In the genomic region with DNA sequence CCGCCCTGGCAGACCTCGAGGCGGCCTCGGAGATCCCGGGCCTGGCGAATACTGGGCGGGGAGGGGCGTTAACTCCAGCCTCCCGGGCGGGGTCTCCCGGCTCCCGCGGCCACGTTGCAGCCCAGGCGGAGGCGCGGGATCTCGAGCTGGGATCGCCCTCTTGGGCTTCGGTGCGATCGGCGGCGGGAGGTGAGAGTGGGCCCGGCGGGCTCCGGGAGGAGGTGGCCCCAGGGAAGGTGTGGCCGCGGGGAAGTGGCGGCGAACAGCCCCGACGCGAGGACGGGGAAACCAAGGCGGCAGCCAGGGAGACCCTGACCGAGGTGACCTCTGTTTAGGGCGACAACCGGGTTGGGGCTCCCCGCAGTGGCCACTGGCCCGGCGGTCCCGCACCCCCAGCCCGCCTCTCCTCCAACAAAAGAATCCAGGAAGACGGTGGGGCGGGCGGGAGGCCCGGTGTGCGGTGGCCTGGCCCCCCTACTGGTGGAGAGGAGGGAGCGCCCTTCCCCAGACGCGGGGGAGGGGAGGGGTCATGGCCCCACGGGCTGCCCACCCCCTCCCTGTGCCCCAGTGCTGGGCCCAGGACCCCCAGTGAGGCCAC, we compare ENCODE assay signal across 8 cellular contexts. TPM values are rescaled to one million over a fixed set of nuclear protein-coding genes. Genes with fewer than 3 reads are reported as not detected.
A peak's percentile ranks its signal among the peaks of the same experiment; 100 is the strongest.
DNase-seq lines count a peak whose midpoint lies in the region; ATAC-seq and TF ChIP-seq lines count a peak whose summit lies in the region.

PHETA2 (plus strand) TSS at position 96 of the 598 bp plus-strand sequence. CDS start 3,046 bp downstream, outside the sequence.

- H3K27me3 Mint-ChIP-seq in T-helper 2 cell treated with Interferon-gamma antibody and Interleukin-4, amounts not matched to agents 5 μg/mL and 100 μg/mL, for 36 hours (ENCODE audit: low read depth): no peaks in the 10 kb centered on the region
- H3K27me3 Mint-ChIP-seq in chondrocyte (ENCODE audit: low read depth): no peaks in the 10 kb centered on the region

- 4% methylated on average over 4 of the region's 53 CpGs for WGBS in right lobe of liver (ENCODE audit: insufficient coverage, low coverage, low lambda C conversion rate, missing lambda C conversion rate)

- H3K9me3 Mint-ChIP-seq in T-helper 2 cell treated with Interferon-gamma antibody and Interleukin-4, amounts not matched to agents 5 μg/mL and 100 μg/mL, for 36 hours: no peaks in the 10 kb centered on the region
- H3K9me3 Mint-ChIP-seq in chondrocyte (ENCODE audit: low read depth): no peaks in the 10 kb centered on the region

- peaks cover 0 to 23% (median 2%) of the 10 kb centered on the region in 4 donors for H3K4me1 ChIP-seq in right lobe of liver

- TF ChIP-seq POLR2A in right lobe of liver (IDR thresholded peaks at IDR 0.05): no peak

- peaks cover 38% of the 10 kb centered on the region for H3K4me1 Mint-ChIP-seq in T-helper 2 cell treated with Interferon-gamma antibody and Interleukin-4, amounts not matched to agents 5 μg/mL and 100 μg/mL, for 36 hours (ENCODE audit: low read depth)
- peaks cover 25% of the 10 kb centered on the region for H3K4me1 Mint-ChIP-seq in chondrocyte (ENCODE audit: low read depth)

- intact Hi-C loops in right lobe of liver (cut with DNase I): no loop called here

- no peaks in the 10 kb centered on the region for H3K27me3 ChIP-seq in right lobe of liver

- peak within 1 kb of the TSS; percentile 39 to 50 (median 49) for H3K4me3 ChIP-seq in right lobe of liver

- peak within 1 kb of the TSS; percentile 56 to 88 (median 73) for H3K27ac ChIP-seq in right lobe of liver

- no peaks in the 10 kb centered on the region for H3K9me3 ChIP-seq in right lobe of liver

- TF ChIP-seq CTCF in chondrocyte (IDR thresholded peaks at IDR 0.05): peak; percentile 34
- TF ChIP-seq CTCF in right lobe of liver (IDR thresholded peaks at IDR 0.05): peak in 3 of 4 donors; percentile 15 to 21 (median 15)

- peak within 1 kb of the TSS; percentile 76 for H3K4me3 Mint-ChIP-seq in T-helper 2 cell treated with Interferon-gamma antibody and Interleukin-4, amounts not matched to agents 5 μg/mL and 100 μg/mL, for 36 hours
- peak within 1 kb of the TSS; percentile 10 for H3K4me3 Mint-ChIP-seq in chondrocyte (ENCODE audit: unreplicated experiment)

- H3K36me3 ChIP-seq in right lobe of liver: no peaks in the 10 kb centered on the region

- peak within 1 kb of the TSS; percentile 79 for H3K27ac Mint-ChIP-seq in T-helper 2 cell treated with Interferon-gamma antibody and Interleukin-4, amounts not matched to agents 5 μg/mL and 100 μg/mL, for 36 hours
- no peak within 1 kb of the TSS for H3K27ac Mint-ChIP-seq in chondrocyte (ENCODE audit: unreplicated experiment)

- DNase-seq in ELF-1 (ENCODE audit: low read depth, low spot score) (peak; percentile 56), chondrocyte (ENCODE audit: low spot score) (no peak), right lobe of liver (peak in 2 of 3 donors; percentile 47 to 53)
- DNase-seq in T-helper 2 cell treated with Interferon-gamma antibody and Interleukin-4, amounts not matched to agents 5 μg/mL and 100 μg/mL, for 36 hours (ENCODE audit: low spot score): peak; percentile 52
- DNase-seq in stimulated activated CD8-positive, alpha-beta memory T cell treated with anti-CD3 and anti-CD28 coated beads, Interleukin-4, amount 100 ng/mL, for 48 hours: peak; percentile 69

- no peaks in the 10 kb centered on the region for H3K36me3 Mint-ChIP-seq in T-helper 2 cell treated with Interferon-gamma antibody and Interleukin-4, amounts not matched to agents 5 μg/mL and 100 μg/mL, for 36 hours (ENCODE audit: low read depth)
- H3K36me3 Mint-ChIP-seq in chondrocyte (ENCODE audit: low read depth): no peaks in the 10 kb centered on the region

- no peak for ATAC-seq in right lobe of liver
- ATAC-seq in HG02763 (IDR thresholded peaks at IDR 0.05; ENCODE audit: unreplicated experiment): no peak
- ATAC-seq in GM18858 (IDR thresholded peaks at IDR 0.05; ENCODE audit: unreplicated experiment): no peak
- no peak for ATAC-seq in HG02970 (IDR thresholded peaks at IDR 0.05; ENCODE audit: low FRiP score, unreplicated experiment)

RNA-seq across cellular contexts. Expression of gene PHETA2, which starts in this region (rescaled TPM):
- total RNA-seq in chondrocyte (1.4 to 2.2 TPM in 2 of 3 replicates, not detected in the other), right lobe of liver (1 to 10 TPM in 3 of 6 experiments, under 1 TPM in 3; 0.51 to 1.4 (median 0.97) TPM)
